Comparison of ENCODE assay signal across 8 cellular contexts in the genomic region with DNA sequence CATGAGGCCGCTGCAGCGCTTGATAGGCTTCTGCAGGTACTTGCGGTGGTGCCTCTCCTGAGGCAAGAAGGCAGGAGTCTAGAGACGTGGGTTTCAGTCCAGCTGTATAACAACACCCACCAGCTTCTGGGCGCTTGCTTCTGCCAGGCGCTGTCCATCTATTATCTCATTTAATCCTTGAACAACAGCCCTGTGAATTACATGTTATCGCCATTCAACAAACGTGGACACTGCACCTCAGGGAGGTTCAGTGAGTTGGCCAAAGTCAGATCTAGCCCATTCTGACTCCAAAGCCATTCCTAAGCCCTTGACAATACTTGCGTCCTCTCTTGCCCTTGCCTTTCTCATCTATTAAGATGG.
DNase-seq lines count a peak whose midpoint lies in the region; ATAC-seq lines count a peak whose summit lies in the region.

No MANE protein-coding gene starts in this region.

- DNase-seq in stimulated activated naive B cell treated with anti-CD40 and anti-IgM and Interleukin-4, amounts not matched to agents 10 μg/mL and 1 μg/mL and 100 μg/mL, for 72 hours = no peak
- DNase-seq in SKM-1 (lab: John Stamatoyannopoulos, UW; ENCODE audit: unreplicated experiment) (no peak), SIG-M5 (lab: John Stamatoyannopoulos, UW) (no peak), NCI-H2227 treated with DMSO at 0.1 percent for 48 hours (lab: John Stamatoyannopoulos, UW) (no peak)

- no peaks in the 10 kb centered on the region for H3K36me3 Mint-ChIP-seq in activated naive CD8-positive, alpha-beta T cell
- H3K36me3 Mint-ChIP-seq in stimulated activated naive B cell treated with anti-CD40 and anti-IgM and Interleukin-4, amounts not matched to agents 10 μg/mL and 1 μg/mL and 100 μg/mL, for 72 hours = no peaks in the 10 kb centered on the region

- ATAC-seq in HG02885 (IDR thresholded peaks at IDR 0.05; ENCODE audit: poor library complexity, unreplicated experiment) (peak; percentile 13), GM18517 (IDR thresholded peaks at IDR 0.05; ENCODE audit: unreplicated experiment) (no peak)
- ATAC-seq in stimulated activated naive B cell treated with anti-CD40 and anti-IgM and Interleukin-4, amounts not matched to agents 10 μg/mL and 1 μg/mL and 100 μg/mL, for 72 hours (replicated peaks) = no peak

- H3K9me3 Mint-ChIP-seq in activated naive CD8-positive, alpha-beta T cell (ENCODE audit: low read depth) = no peaks in the 10 kb centered on the region
- peaks cover 0 to 2% of the 10 kb centered on the region in 2 donors for H3K9me3 Mint-ChIP-seq in stimulated activated naive B cell treated with anti-CD40 and anti-IgM and Interleukin-4, amounts not matched to agents 10 μg/mL and 1 μg/mL and 100 μg/mL, for 72 hours

- H3K36me3 ChIP-seq in iPS-20b (ENCODE audit: insufficient read depth, low read depth, low read length) = no peaks in the 10 kb centered on the region

- no peak overlapping the region for H3K27ac ChIP-seq in iPS-20b (ENCODE audit: low read length)

- H3K9ac ChIP-seq in iPS-20b (ENCODE audit: low read depth, low read length) = no peak overlapping the region; the same call in 1 of the 2 replicates

- no peak overlapping the region for H3K27ac Mint-ChIP-seq in activated naive CD8-positive, alpha-beta T cell
- H3K27ac Mint-ChIP-seq in stimulated activated naive B cell treated with anti-CD40 and anti-IgM and Interleukin-4, amounts not matched to agents 10 μg/mL and 1 μg/mL and 100 μg/mL, for 72 hours = no peak overlapping the region

- H3K9me3 ChIP-seq in iPS-20b (ENCODE audit: insufficient read depth, low read depth, low read length) = no peaks in the 10 kb centered on the region

- peaks cover 31% of the 10 kb centered on the region for H3K27me3 Mint-ChIP-seq in activated naive CD8-positive, alpha-beta T cell
- peaks cover 41 to 79% of the 10 kb centered on the region in 2 donors for H3K27me3 Mint-ChIP-seq in stimulated activated naive B cell treated with anti-CD40 and anti-IgM and Interleukin-4, amounts not matched to agents 10 μg/mL and 1 μg/mL and 100 μg/mL, for 72 hours

- peaks cover 60% of the 10 kb centered on the region for H3K27me3 ChIP-seq in iPS-20b (ENCODE audit: insufficient read depth, low read length)

- peak overlapping the region; percentile 78 for H3K4me3 Mint-ChIP-seq in activated naive CD8-positive, alpha-beta T cell
- peak overlapping the region; percentile 68 to 77 for H3K4me3 Mint-ChIP-seq in stimulated activated naive B cell treated with anti-CD40 and anti-IgM and Interleukin-4, amounts not matched to agents 10 μg/mL and 1 μg/mL and 100 μg/mL, for 72 hours

- H3K4me3 ChIP-seq in iPS-20b (ENCODE audit: low read length) = peak overlapping the region; percentile 56

- H3K4me1 ChIP-seq in iPS-20b (ENCODE audit: insufficient read depth, low read length) = peaks cover 8% of the 10 kb centered on the region; the same call in 1 of the 2 replicates

- peaks cover 16% of the 10 kb centered on the region for H3K4me1 Mint-ChIP-seq in activated naive CD8-positive, alpha-beta T cell (ENCODE audit: low read depth)
- peaks cover 0 to 19% of the 10 kb centered on the region in 2 donors for H3K4me1 Mint-ChIP-seq in stimulated activated naive B cell treated with anti-CD40 and anti-IgM and Interleukin-4, amounts not matched to agents 10 μg/mL and 1 μg/mL and 100 μg/mL, for 72 hours
